In the genomic region with DNA sequence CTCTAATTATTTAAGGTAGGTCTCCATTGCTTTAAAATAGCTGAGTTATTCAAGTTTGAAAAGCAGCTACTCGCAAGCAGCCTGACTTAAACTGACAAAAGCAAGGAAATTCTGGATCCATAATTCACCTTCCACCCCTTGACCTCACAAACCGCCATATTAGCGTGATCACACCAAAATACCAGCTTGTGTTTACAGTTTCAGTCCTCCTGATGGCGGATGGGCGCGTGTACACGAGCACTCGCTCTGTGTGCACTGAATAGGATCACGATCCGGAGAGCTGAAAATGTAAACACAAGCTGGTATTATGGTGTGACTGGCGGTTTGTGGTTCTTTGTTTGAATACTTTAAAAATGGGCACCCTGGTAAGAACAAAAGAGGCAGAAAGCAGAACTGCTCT, we compare ENCODE assay signal across 1 cellular context.
TF ChIP-seq lines count a peak whose summit lies in the region.

No MANE protein-coding gene starts in this region.

TF ChIP-seq in GM23338, 12 proteins besides CTCF, POLR2A, EP300 and RAD21 (continued from another document):
- no peak for TF ChIP-seq ETS1 (IDR thresholded peaks at IDR 0.05)
- no peak for TF ChIP-seq POLR2AphosphoS5 (IDR thresholded peaks at IDR 0.05; ENCODE audit: low read depth)
- no peak for TF ChIP-seq ZNF331 (CRISPR knock-in tag; IDR thresholded peaks at IDR 0.05; ENCODE audit: low read depth)
- no peak for TF ChIP-seq NANOG (IDR thresholded peaks at IDR 0.05; ENCODE audit: borderline replicate concordance)
- no peak for TF ChIP-seq ZNF114 (CRISPR knock-in tag; IDR thresholded peaks at IDR 0.05)
- TF ChIP-seq JUNB (IDR thresholded peaks at IDR 0.05; ENCODE audit: unreplicated experiment), result no peak
- TF ChIP-seq, protein P1, sequence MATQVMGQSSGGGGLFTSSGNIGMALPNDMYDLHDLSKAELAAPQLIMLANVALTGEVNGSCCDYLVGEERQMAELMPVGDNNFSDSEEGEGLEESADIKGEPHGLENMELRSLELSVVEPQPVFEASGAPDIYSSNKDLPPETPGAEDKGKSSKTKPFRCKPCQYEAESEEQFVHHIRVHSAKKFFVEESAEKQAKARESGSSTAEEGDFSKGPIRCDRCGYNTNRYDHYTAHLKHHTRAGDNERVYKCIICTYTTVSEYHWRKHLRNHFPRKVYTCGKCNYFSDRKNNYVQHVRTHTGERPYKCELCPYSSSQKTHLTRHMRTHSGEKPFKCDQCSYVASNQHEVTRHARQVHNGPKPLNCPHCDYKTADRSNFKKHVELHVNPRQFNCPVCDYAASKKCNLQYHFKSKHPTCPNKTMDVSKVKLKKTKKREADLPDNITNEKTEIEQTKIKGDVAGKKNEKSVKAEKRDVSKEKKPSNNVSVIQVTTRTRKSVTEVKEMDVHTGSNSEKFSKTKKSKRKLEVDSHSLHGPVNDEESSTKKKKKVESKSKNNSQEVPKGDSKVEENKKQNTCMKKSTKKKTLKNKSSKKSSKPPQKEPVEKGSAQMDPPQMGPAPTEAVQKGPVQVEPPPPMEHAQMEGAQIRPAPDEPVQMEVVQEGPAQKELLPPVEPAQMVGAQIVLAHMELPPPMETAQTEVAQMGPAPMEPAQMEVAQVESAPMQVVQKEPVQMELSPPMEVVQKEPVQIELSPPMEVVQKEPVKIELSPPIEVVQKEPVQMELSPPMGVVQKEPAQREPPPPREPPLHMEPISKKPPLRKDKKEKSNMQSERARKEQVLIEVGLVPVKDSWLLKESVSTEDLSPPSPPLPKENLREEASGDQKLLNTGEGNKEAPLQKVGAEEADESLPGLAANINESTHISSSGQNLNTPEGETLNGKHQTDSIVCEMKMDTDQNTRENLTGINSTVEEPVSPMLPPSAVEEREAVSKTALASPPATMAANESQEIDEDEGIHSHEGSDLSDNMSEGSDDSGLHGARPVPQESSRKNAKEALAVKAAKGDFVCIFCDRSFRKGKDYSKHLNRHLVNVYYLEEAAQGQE (IDR thresholded peaks at IDR 0.05; ENCODE audit: unreplicated experiment), result no peak
- no peak for TF ChIP-seq STAT1 (IDR thresholded peaks at IDR 0.05; ENCODE audit: unreplicated experiment)
- TF ChIP-seq EZH2 (IDR thresholded peaks at IDR 0.05; ENCODE audit: low read depth, unreplicated experiment), result no peak
